8 cellular contexts compared by ENCODE assay signal in the genomic region with DNA sequence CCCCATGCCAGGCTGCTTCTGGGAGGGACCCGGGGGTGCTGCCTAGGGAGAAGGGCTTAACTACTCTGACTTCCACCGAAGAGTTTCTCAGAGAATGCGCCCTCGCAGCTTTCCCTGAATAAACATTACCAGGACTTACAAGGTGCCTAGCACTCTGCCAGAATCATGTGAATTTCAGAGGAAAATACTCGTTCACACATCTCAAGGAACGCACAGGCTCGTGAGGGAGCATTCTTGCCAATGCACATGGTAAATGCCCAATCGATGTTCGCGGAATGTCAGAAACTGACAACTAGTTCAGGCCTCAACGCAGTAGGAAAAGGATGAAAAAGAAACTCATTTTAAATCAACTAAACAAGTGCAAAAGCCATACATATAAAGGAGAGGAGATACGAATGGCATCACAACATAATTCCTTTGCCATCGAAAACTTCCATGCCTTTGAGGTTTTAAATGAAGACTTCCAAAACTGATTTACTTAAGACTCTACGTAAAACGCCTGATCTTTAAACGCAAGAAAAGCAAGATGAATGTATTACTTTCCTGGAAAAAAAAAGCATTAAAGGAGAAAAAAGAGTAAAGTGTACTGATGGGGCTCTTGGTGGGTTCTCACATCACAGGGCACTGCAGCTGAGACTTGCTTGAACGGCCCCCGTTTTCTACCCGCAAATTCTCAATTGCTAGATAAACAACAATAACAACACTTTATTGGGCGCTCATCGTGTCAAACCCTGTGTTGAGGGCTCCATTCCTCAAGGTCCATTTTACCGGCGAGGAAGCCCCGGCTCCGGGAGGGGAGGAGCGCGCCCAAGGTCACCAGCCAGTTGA. TPM values are rescaled to one million over a fixed set of nuclear protein-coding genes. Genes with fewer than 3 reads are reported as not detected.
DNase-seq lines count a peak whose midpoint lies in the region; ATAC-seq, FAIRE-seq and TF ChIP-seq lines count a peak whose summit lies in the region.

No MANE protein-coding gene starts in this region.

- H3K36me3 Mint-ChIP-seq in activated B cell treated with CpG ODN at 0.5 μM for 24 hours (ENCODE audit: low read depth): peaks cover 12% of the 10 kb centered on the region

- no peaks in the 10 kb centered on the region for H3K27me3 Mint-ChIP-seq in activated B cell treated with CpG ODN at 0.5 μM for 24 hours

- H3K9me3 Mint-ChIP-seq in activated B cell treated with CpG ODN at 0.5 μM for 24 hours: no peaks in the 10 kb centered on the region

- peaks cover 47% of the 10 kb centered on the region for H3K4me1 Mint-ChIP-seq in activated B cell treated with CpG ODN at 0.5 μM for 24 hours

- intact Hi-C loops in activated B cell treated with CpG ODN at 0.5 μM for 24 hours (cut with micrococcal nuclease): loop anchor here (2.0 to 10.0 kb wide), 6 partner anchors 201 to 859 kb away; a partner anchor contains a TSS

- peak overlapping the region; percentile 94 for H3K27ac ChIP-seq in 22Rv1

- ATAC-seq in activated B cell treated with CpG ODN at 0.5 μM for 24 hours (ENCODE audit: low read depth) (no peak), GM21360 (IDR thresholded peaks at IDR 0.05; ENCODE audit: unreplicated experiment) (no peak)

- CTCF ChIA-PET in activated B cell treated with CpG ODN at 0.5 μM for 24 hours (lab: Charles Lee): interaction anchor here (6.1 kb wide), 1 partner anchor 29 kb away, joined by 51 read pairs; a partner anchor contains a TSS

- peak overlapping the region; percentile 94 for H3K4me3 Mint-ChIP-seq in activated B cell treated with CpG ODN at 0.5 μM for 24 hours

- peak; percentile 18 for FAIRE-seq in GM18507 (lab: Jason Lieb, UNC)

- no peak for DNase-seq in GM18507 (ENCODE audit: extremely low spot score, insufficient read length, low read depth)
- no peak for DNase-seq in activated B cell treated with CpG ODN at 0.5 μM for 24 hours
- peak in 1 of 2 donors; percentile 44 for DNase-seq in foreskin fibroblast
- DNase-seq in retina: peak; percentile 21
- DNase-seq in occipital lobe (lab: John Stamatoyannopoulos, UW): no peak
- DNase-seq in NCI-H2196 treated with DMSO at 0.1 percent for 48 hours (lab: John Stamatoyannopoulos, UW; ENCODE audit: unreplicated experiment): no peak

- POLR2A ChIA-PET in activated B cell treated with CpG ODN at 0.5 μM for 24 hours (lab: Charles Lee): interaction anchor here (0.6 to 2.7 kb wide), 5 partner anchors 9 to 498 kb away, joined by 3 to 24 read pairs (median 9); a partner anchor contains a TSS

- no peak for TF ChIP-seq CTCF in 22Rv1 (IDR thresholded peaks at IDR 0.05)
- TF ChIP-seq CTCF in activated B cell treated with CpG ODN at 0.5 μM for 24 hours (IDR thresholded peaks at IDR 0.05): no peak
- no peak for TF ChIP-seq CTCF in foreskin fibroblast (IDR thresholded peaks at IDR 0.05; ENCODE audit: low read depth, low read length)

- H3K4me3 ChIP-seq in foreskin fibroblast (ENCODE audit: low read depth in 1 of 2, low read length in 2 of 2): peak overlapping the region; percentile 88 to 94

- H3K27ac Mint-ChIP-seq in activated B cell treated with CpG ODN at 0.5 μM for 24 hours: peak overlapping the region; percentile 100

RNA-seq across cellular contexts. Expression of a gene that starts 0.8 kb away (rescaled TPM):
- total RNA-seq in activated B cell treated with CpG ODN at 0.5 μM for 24 hours (18.1 and 22.3 TPM in 2 replicates), occipital lobe (20.3 TPM)

RNA-seq across cellular contexts. Expression of a gene that starts 1.2 kb away (rescaled TPM):
- total RNA-seq in activated B cell treated with CpG ODN at 0.5 μM for 24 hours (5.4 and 5.9 TPM in 2 replicates), occipital lobe (5.3 TPM)

RNA-seq across cellular contexts. Expression of a gene that starts 29.8 kb away (rescaled TPM):
- total RNA-seq in activated B cell treated with CpG ODN at 0.5 μM for 24 hours (30.6 and 31.0 TPM in 2 replicates), occipital lobe (88.3 TPM)
